8 cellular contexts compared by ENCODE assay signal in genomic region chr5:40796487-40796889, GRCh38. TPM values are rescaled to one million over a fixed set of nuclear protein-coding genes. Genes with fewer than 3 reads are reported as not detected.
A peak's percentile ranks its signal among the peaks of the same experiment; 100 is the strongest.
DNase-seq lines count a peak whose midpoint lies in the region; ATAC-seq and TF ChIP-seq lines count a peak whose summit lies in the region.

No MANE protein-coding gene starts in this region.

- no peaks in the 10 kb centered on the region for H3K36me3 ChIP-seq in psoas muscle (ENCODE audit: insufficient read depth in 1 of 2, low read depth in 1 of 2)

- H3K27me3 ChIP-seq in psoas muscle (ENCODE audit: insufficient read depth in 3 of 3, low read length in 2 of 3) = no peaks in the 10 kb centered on the region

- TF ChIP-seq CTCF in epithelial cell of proximal tubule (conservative IDR thresholded peaks at IDR 0.05; ENCODE audit: low read depth, low read length) (no peak), psoas muscle (IDR thresholded peaks at IDR 0.05) (no peak), GM20000 (IDR thresholded peaks at IDR 0.05; ENCODE audit: extremely low read depth, missing control alignments) (no peak)

- H3K4me1 ChIP-seq in psoas muscle = peaks cover 19% of the 10 kb centered on the region

- DNase-seq in ELR (ENCODE audit: low read depth) (peak; percentile 31), OCI-M1 (lab: John Stamatoyannopoulos, UW) (peak; percentile 25), epithelial cell of proximal tubule (ENCODE audit: low read depth) (no peak), psoas muscle (no peak), foreskin melanocyte (no peak), GM20000 (ENCODE audit: low spot score) (no peak)

- WGBS in psoas muscle, 3 donors = 42 to 60% (median 48%) methylated on average over 3 of the region's 3 CpGs

- no peak for ATAC-seq in psoas muscle
- no peak for ATAC-seq in GM19467 (IDR thresholded peaks at IDR 0.05; ENCODE audit: unreplicated experiment)
- ATAC-seq in GM19351 (IDR thresholded peaks at IDR 0.05; ENCODE audit: unreplicated experiment) = no peak

- intact Hi-C loops in psoas muscle (cut with DNase I) = no loop called here

- no peaks in the 10 kb centered on the region for H3K9me3 ChIP-seq in psoas muscle

- peak overlapping the region; percentile 79 for H3K27ac ChIP-seq in psoas muscle

- H3K4me3 ChIP-seq in epithelial cell of proximal tubule (ENCODE audit: low read depth, low read length) (peak overlapping the region; percentile 94), psoas muscle (peak overlapping the region; percentile 89)

RNA-seq across cellular contexts. Expression of gene PRKAA1, which starts 1.7 kb away (rescaled TPM):
- total RNA-seq in epithelial cell of proximal tubule = 30.5 and 38.5 TPM in 2 replicates
- 10 to 100 TPM; 28.1 to 36.8 (median 33.8) TPM for total RNA-seq in psoas muscle
- polyA plus RNA-seq in psoas muscle = 10 to 100 TPM in 2 of 3 donors, 1 to 10 TPM in 1; 9.6 to 14.2 (median 10.3) TPM

RNA-seq across cellular contexts. Expression of gene RPL37, which starts 38.5 kb away (rescaled TPM):
- total RNA-seq in epithelial cell of proximal tubule (159 and 301 TPM in 2 replicates), psoas muscle (1,000 to 10,000 TPM in 1 of 4 donors, 100 to 1,000 TPM in 3; 737 to 1,162 (median 919) TPM)
- polyA plus RNA-seq in psoas muscle = 1,000 to 10,000 TPM in 2 of 3 donors, 100 to 1,000 TPM in 1; 991 to 2,293 (median 1,068) TPM

RNA-seq across cellular contexts. Expression of gene TTC33, which starts 40.7 kb away (rescaled TPM):
- total RNA-seq in epithelial cell of proximal tubule (7.6 and 9.8 TPM in 2 replicates), psoas muscle (10 to 100 TPM; 19.7 to 38.5 (median 27.0) TPM)
- polyA plus RNA-seq in psoas muscle = 10 to 100 TPM; 11.0 to 31.5 (median 11.3) TPM

RNA-seq across cellular contexts. Expression of gene CARD6, which starts 44.7 kb away (rescaled TPM):
- 0.43 and 0.63 TPM in 2 replicates for total RNA-seq in epithelial cell of proximal tubule
- total RNA-seq in psoas muscle = 1 to 10 TPM; 3.0 to 4.1 (median 3.8) TPM
- 1 to 10 TPM; 1.1 to 2.9 (median 1.2) TPM for polyA plus RNA-seq in psoas muscle

Comparison
In these comparisons a context has a peak if more than half of its experiments do, and no peak if none do; other contexts are left out.
1. DNase-seq: peak in ELR (single experiment) and OCI-M1 (single experiment); none in epithelial cell of proximal tubule (single experiment), psoas muscle (0 of 2), foreskin melanocyte (single experiment) and GM20000 (single experiment).